Comparison of ENCODE assay signal across 1 cellular context in genomic region chr1:109263597-109264378, GRCh38.
TF ChIP-seq lines count a peak whose summit lies in the region.

No MANE protein-coding gene starts in this region.

TF ChIP-seq in K562, 482 proteins besides CTCF, POLR2A, EP300 and RAD21 (continued from another document and continues in another):
- peak; percentile 59 to 79; a peak in 2 of 4 replicates for TF ChIP-seq UBTF (IDR thresholded peaks at IDR 0.05; ENCODE audit: borderline replicate concordance in 1 of 2, low read depth in 2 of 2, low read length in 2 of 2)
- TF ChIP-seq, protein P1, sequence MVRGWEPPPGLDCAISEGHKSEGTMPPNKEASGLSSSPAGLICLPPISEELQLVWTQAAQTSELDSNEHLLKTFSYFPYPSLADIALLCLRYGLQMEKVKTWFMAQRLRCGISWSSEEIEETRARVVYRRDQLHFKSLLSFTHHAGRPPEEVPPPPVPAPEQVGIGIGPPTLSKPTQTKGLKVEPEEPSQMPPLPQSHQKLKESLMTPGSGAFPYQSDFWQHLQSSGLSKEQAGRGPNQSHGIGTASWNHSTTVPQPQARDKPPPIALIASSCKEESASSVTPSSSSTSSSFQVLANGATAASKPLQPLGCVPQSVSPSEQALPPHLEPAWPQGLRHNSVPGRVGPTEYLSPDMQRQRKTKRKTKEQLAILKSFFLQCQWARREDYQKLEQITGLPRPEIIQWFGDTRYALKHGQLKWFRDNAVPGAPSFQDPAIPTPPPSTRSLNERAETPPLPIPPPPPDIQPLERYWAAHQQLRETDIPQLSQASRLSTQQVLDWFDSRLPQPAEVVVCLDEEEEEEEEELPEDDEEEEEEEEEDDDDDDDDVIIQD (CRISPR knock-in tag; IDR thresholded peaks at IDR 0.05): no peak
- TF ChIP-seq RBM17 (IDR thresholded peaks at IDR 0.05; ENCODE audit: borderline replicate concordance, low read depth, low read length): no peak
- no peak for TF ChIP-seq ZNF395 (CRISPR knock-in tag; IDR thresholded peaks at IDR 0.05)
- TF ChIP-seq, protein P2, sequence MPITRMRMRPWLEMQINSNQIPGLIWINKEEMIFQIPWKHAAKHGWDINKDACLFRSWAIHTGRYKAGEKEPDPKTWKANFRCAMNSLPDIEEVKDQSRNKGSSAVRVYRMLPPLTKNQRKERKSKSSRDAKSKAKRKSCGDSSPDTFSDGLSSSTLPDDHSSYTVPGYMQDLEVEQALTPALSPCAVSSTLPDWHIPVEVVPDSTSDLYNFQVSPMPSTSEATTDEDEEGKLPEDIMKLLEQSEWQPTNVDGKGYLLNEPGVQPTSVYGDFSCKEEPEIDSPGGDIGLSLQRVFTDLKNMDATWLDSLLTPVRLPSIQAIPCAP (CRISPR knock-in tag; IDR thresholded peaks at IDR 0.05; ENCODE audit: borderline replicate concordance): peak; percentile 33; the same call in 1 of the 2 replicates
- TF ChIP-seq, protein P3, sequence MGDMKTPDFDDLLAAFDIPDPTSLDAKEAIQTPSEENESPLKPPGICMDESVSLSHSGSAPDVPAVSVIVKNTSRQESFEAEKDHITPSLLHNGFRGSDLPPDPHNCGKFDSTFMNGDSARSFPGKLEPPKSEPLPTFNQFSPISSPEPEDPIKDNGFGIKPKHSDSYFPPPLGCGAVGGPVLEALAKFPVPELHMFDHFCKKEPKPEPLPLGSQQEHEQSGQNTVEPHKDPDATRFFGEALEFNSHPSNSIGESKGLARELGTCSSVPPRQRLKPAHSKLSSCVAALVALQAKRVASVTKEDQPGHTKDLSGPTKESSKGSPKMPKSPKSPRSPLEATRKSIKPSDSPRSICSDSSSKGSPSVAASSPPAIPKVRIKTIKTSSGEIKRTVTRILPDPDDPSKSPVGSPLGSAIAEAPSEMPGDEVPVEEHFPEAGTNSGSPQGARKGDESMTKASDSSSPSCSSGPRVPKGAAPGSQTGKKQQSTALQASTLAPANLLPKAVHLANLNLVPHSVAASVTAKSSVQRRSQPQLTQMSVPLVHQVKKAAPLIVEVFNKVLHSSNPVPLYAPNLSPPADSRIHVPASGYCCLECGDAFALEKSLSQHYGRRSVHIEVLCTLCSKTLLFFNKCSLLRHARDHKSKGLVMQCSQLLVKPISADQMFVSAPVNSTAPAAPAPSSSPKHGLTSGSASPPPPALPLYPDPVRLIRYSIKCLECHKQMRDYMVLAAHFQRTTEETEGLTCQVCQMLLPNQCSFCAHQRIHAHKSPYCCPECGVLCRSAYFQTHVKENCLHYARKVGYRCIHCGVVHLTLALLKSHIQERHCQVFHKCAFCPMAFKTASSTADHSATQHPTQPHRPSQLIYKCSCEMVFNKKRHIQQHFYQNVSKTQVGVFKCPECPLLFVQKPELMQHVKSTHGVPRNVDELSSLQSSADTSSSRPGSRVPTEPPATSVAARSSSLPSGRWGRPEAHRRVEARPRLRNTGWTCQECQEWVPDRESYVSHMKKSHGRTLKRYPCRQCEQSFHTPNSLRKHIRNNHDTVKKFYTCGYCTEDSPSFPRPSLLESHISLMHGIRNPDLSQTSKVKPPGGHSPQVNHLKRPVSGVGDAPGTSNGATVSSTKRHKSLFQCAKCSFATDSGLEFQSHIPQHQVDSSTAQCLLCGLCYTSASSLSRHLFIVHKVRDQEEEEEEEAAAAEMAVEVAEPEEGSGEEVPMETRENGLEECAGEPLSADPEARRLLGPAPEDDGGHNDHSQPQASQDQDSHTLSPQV (IDR thresholded peaks at IDR 0.05): peak; percentile 70
- no peak for TF ChIP-seq ZBTB11 (CRISPR knock-in tag; IDR thresholded peaks at IDR 0.05)
- peak; percentile 100 for TF ChIP-seq SMC3 (conservative IDR thresholded peaks at IDR 0.05; ENCODE audit: insufficient read depth, low read depth, low read length)
- TF ChIP-seq MAFG (tag; conservative IDR thresholded peaks at IDR 0.05): no peak
- TF ChIP-seq, protein P4, sequence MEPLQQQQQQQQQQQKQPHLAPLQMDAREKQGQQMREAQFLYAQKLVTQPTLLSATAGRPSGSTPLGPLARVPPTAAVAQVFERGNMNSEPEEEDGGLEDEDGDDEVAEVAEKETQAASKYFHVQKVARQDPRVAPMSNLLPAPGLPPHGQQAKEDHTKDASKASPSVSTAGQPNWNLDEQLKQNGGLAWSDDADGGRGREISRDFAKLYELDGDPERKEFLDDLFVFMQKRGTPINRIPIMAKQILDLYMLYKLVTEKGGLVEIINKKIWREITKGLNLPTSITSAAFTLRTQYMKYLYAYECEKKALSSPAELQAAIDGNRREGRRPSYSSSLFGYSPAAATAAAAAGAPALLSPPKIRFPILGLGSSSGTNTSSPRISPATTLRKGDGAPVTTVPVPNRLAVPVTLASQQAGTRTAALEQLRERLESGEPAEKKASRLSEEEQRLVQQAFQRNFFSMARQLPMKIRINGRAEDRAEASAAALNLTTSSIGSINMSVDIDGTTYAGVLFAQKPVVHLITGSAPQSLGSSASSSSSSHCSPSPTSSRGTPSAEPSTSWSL (CRISPR knock-in tag; IDR thresholded peaks at IDR 0.05; ENCODE audit: borderline replicate concordance): no peak
- no peak for TF ChIP-seq ZNF551 (CRISPR knock-in tag; IDR thresholded peaks at IDR 0.05)
- TF ChIP-seq EWSR1 (IDR thresholded peaks at IDR 0.05; ENCODE audit: borderline replicate concordance, low read depth, partially characterized antibody): no peak
- no peak for TF ChIP-seq SAP30 (IDR thresholded peaks at IDR 0.05; ENCODE audit: borderline replicate concordance, insufficient read depth, low read depth, low read length, poor library complexity, severe bottlenecking)
- no peak for TF ChIP-seq E2F8 (IDR thresholded peaks at IDR 0.05; ENCODE audit: low read depth, partially characterized antibody)
- no peak for TF ChIP-seq ZNF398 (CRISPR knock-in tag; IDR thresholded peaks at IDR 0.05)
- TF ChIP-seq YBX1 (IDR thresholded peaks at IDR 0.05): no peak
- peak; percentile 82 for TF ChIP-seq ZNF511 (CRISPR knock-in tag; IDR thresholded peaks at IDR 0.05)
- no peak for TF ChIP-seq GTF2E2 (tag; IDR thresholded peaks at IDR 0.05)
- TF ChIP-seq, protein P5, sequence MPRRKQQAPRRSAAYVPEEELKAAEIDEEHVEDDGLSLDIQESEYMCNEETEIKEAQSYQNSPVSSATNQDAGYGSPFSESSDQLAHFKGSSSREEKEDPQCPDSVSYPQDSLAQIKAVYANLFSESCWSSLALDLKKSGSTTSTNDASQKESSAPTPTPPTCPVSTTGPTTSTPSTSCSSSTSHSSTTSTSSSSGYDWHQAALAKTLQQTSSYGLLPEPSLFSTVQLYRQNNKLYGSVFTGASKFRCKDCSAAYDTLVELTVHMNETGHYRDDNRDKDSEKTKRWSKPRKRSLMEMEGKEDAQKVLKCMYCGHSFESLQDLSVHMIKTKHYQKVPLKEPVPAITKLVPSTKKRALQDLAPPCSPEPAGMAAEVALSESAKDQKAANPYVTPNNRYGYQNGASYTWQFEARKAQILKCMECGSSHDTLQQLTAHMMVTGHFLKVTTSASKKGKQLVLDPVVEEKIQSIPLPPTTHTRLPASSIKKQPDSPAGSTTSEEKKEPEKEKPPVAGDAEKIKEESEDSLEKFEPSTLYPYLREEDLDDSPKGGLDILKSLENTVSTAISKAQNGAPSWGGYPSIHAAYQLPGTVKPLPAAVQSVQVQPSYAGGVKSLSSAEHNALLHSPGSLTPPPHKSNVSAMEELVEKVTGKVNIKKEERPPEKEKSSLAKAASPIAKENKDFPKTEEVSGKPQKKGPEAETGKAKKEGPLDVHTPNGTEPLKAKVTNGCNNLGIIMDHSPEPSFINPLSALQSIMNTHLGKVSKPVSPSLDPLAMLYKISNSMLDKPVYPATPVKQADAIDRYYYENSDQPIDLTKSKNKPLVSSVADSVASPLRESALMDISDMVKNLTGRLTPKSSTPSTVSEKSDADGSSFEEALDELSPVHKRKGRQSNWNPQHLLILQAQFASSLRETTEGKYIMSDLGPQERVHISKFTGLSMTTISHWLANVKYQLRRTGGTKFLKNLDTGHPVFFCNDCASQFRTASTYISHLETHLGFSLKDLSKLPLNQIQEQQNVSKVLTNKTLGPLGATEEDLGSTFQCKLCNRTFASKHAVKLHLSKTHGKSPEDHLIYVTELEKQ (CRISPR knock-in tag; IDR thresholded peaks at IDR 0.05): no peak
